ENCODE assay signal across 1 cellular context in the genomic region with DNA sequence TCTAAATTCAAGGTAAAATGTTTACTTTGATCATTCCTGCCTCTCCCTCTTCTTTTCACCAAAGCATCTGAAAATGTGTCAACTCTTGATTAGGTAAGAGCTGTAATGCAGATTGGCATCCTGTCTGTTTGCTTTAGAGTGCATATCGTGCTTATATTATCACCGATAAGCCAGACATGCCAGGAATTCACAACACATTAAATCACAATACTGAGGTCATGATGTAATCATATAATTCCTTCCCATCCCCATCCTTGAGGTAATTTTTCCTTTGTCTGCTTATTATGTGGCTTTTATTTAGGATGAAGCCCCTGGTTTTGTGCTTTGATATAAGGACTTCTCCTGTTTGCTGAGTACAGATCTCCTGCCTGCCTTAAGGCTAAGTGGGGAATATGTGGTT.
TF ChIP-seq lines count a peak whose summit lies in the region.

No MANE protein-coding gene starts in this region.

TF ChIP-seq in SK-N-SH, 30 proteins besides CTCF, POLR2A, EP300 and RAD21 (continued from another document):
- TF ChIP-seq, protein P1, sequence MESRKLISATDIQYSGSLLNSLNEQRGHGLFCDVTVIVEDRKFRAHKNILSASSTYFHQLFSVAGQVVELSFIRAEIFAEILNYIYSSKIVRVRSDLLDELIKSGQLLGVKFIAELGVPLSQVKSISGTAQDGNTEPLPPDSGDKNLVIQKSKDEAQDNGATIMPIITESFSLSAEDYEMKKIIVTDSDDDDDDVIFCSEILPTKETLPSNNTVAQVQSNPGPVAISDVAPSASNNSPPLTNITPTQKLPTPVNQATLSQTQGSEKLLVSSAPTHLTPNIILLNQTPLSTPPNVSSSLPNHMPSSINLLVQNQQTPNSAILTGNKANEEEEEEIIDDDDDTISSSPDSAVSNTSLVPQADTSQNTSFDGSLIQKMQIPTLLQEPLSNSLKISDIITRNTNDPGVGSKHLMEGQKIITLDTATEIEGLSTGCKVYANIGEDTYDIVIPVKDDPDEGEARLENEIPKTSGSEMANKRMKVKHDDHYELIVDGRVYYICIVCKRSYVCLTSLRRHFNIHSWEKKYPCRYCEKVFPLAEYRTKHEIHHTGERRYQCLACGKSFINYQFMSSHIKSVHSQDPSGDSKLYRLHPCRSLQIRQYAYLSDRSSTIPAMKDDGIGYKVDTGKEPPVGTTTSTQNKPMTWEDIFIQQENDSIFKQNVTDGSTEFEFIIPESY (IDR thresholded peaks at IDR 0.05; ENCODE audit: borderline replicate concordance, low read depth), result no peak
- TF ChIP-seq RCOR1 (IDR thresholded peaks at IDR 0.05; ENCODE audit: low read length) (no peak), USF1 (IDR thresholded peaks at IDR 0.05; ENCODE audit: borderline replicate concordance, low read depth) (no peak), GATA2 (CRISPR knock-in tag; IDR thresholded peaks at IDR 0.05) (no peak), TCF12 (IDR thresholded peaks at IDR 0.05) (peak; percentile 60), RXRA (IDR thresholded peaks at IDR 0.05; ENCODE audit: borderline replicate concordance, low read depth) (no peak), MXI1 (IDR thresholded peaks at IDR 0.05; ENCODE audit: low read depth, low read length) (no peak), MEF2A (IDR thresholded peaks at IDR 0.05; ENCODE audit: borderline replicate concordance, low read depth) (no peak), USF2 (IDR thresholded peaks at IDR 0.05; ENCODE audit: borderline replicate concordance, low read depth, low read length) (no peak), GABPA (IDR thresholded peaks at IDR 0.05; ENCODE audit: low read depth) (no peak), NFIC (IDR thresholded peaks at IDR 0.05; ENCODE audit: borderline replicate concordance) (0 out of 2 replicates have a peak, but pooled peaks have one; percentile 19), RFX5 (IDR thresholded peaks at IDR 0.05; ENCODE audit: low read length) (no peak), YY1 (IDR thresholded peaks at IDR 0.05; ENCODE audit: low read depth) (no peak), FOSL2 (IDR thresholded peaks at IDR 0.05; ENCODE audit: borderline replicate concordance, low read depth) (peak; percentile 25; the same call in 1 of the 2 replicates), SMC3 (IDR thresholded peaks at IDR 0.05; ENCODE audit: low read depth, low read length) (no peak), JUND (IDR thresholded peaks at IDR 0.05) (peak; percentile 41), NRF1 (IDR thresholded peaks at IDR 0.05; ENCODE audit: low read depth, low read length) (no peak), TAF1 (IDR thresholded peaks at IDR 0.05; ENCODE audit: borderline replicate concordance, low read depth, low read length) (no peak), EZH2phosphoT487 (IDR thresholded peaks at IDR 0.05; ENCODE audit: borderline replicate concordance, low read depth) (no peak), FOXM1 (IDR thresholded peaks at IDR 0.05; ENCODE audit: low read depth) (no peak), CHD2 (IDR thresholded peaks at IDR 0.05; ENCODE audit: low read length, partially characterized antibody) (no peak), POLR2AphosphoS5 (IDR thresholded peaks at IDR 0.05; ENCODE audit: low read depth, low read length) (no peak), ELF1 (IDR thresholded peaks at IDR 0.05) (no peak), FOXJ3 (CRISPR knock-in tag; IDR thresholded peaks at IDR 0.05) (no peak), TEAD4 (IDR thresholded peaks at IDR 0.05; ENCODE audit: borderline replicate concordance, insufficient read depth) (0 out of 2 replicates have a peak, but pooled peaks have one; percentile 25)
- TF ChIP-seq, protein P2, sequence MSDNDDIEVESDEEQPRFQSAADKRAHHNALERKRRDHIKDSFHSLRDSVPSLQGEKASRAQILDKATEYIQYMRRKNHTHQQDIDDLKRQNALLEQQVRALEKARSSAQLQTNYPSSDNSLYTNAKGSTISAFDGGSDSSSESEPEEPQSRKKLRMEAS (IDR thresholded peaks at IDR 0.05; ENCODE audit: low read depth), result no peak
- TF ChIP-seq, protein P3, sequence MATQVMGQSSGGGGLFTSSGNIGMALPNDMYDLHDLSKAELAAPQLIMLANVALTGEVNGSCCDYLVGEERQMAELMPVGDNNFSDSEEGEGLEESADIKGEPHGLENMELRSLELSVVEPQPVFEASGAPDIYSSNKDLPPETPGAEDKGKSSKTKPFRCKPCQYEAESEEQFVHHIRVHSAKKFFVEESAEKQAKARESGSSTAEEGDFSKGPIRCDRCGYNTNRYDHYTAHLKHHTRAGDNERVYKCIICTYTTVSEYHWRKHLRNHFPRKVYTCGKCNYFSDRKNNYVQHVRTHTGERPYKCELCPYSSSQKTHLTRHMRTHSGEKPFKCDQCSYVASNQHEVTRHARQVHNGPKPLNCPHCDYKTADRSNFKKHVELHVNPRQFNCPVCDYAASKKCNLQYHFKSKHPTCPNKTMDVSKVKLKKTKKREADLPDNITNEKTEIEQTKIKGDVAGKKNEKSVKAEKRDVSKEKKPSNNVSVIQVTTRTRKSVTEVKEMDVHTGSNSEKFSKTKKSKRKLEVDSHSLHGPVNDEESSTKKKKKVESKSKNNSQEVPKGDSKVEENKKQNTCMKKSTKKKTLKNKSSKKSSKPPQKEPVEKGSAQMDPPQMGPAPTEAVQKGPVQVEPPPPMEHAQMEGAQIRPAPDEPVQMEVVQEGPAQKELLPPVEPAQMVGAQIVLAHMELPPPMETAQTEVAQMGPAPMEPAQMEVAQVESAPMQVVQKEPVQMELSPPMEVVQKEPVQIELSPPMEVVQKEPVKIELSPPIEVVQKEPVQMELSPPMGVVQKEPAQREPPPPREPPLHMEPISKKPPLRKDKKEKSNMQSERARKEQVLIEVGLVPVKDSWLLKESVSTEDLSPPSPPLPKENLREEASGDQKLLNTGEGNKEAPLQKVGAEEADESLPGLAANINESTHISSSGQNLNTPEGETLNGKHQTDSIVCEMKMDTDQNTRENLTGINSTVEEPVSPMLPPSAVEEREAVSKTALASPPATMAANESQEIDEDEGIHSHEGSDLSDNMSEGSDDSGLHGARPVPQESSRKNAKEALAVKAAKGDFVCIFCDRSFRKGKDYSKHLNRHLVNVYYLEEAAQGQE (IDR thresholded peaks at IDR 0.05; ENCODE audit: low read depth, low read length), result no peak
- TF ChIP-seq, protein P4, sequence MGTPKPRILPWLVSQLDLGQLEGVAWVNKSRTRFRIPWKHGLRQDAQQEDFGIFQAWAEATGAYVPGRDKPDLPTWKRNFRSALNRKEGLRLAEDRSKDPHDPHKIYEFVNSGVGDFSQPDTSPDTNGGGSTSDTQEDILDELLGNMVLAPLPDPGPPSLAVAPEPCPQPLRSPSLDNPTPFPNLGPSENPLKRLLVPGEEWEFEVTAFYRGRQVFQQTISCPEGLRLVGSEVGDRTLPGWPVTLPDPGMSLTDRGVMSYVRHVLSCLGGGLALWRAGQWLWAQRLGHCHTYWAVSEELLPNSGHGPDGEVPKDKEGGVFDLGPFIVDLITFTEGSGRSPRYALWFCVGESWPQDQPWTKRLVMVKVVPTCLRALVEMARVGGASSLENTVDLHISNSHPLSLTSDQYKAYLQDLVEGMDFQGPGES (IDR thresholded peaks at IDR 0.05; ENCODE audit: low read depth, low read length), result no peak
- TF ChIP-seq, protein P5, sequence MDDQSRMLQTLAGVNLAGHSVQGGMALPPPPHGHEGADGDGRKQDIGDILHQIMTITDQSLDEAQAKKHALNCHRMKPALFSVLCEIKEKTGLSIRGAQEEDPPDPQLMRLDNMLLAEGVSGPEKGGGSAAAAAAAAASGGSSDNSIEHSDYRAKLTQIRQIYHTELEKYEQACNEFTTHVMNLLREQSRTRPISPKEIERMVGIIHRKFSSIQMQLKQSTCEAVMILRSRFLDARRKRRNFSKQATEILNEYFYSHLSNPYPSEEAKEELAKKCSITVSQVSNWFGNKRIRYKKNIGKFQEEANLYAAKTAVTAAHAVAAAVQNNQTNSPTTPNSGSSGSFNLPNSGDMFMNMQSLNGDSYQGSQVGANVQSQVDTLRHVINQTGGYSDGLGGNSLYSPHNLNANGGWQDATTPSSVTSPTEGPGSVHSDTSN (IDR thresholded peaks at IDR 0.05), result peak; percentile 71
TF ChIP-seq in SK-N-SH: peak in this region for 6.
